1 cellular context compared by ENCODE assay signal in genomic region chr1:36304521-36304920, GRCh38.
TF ChIP-seq lines count a peak whose summit lies in the region.

No MANE protein-coding gene starts in this region.

TF ChIP-seq in GM23338, 12 proteins besides CTCF, POLR2A, EP300 and RAD21 (continued from another document):
- no peak for TF ChIP-seq ZNF462 (CRISPR knock-in tag; IDR thresholded peaks at IDR 0.05)
- TF ChIP-seq STAT1 (IDR thresholded peaks at IDR 0.05; ENCODE audit: unreplicated experiment), result no peak
- no peak for TF ChIP-seq REST (IDR thresholded peaks at IDR 0.05; ENCODE audit: unreplicated experiment)
- TF ChIP-seq JUNB (IDR thresholded peaks at IDR 0.05; ENCODE audit: unreplicated experiment), result no peak
